In genomic region chr11:3091846-3092602, GRCh38 we compare ENCODE assay signal across 8 cellular contexts. TPM values are rescaled to one million over a fixed set of nuclear protein-coding genes. Genes with fewer than 3 reads are reported as not detected.
DNase-seq lines count a peak whose midpoint lies in the region; ATAC-seq and TF ChIP-seq lines count a peak whose summit lies in the region.

No MANE protein-coding gene starts in this region.

- H3K4me1 ChIP-seq in Loucy (ENCODE audit: insufficient read depth, low read length, poor library complexity, severe bottlenecking) (no peaks in the 10 kb centered on the region), heart right ventricle (peaks cover 0 to 40% (median 26%) of the 10 kb centered on the region in 9 donors)

- no peak overlapping the region for H2AFZ ChIP-seq in Loucy (ENCODE audit: low read length)
- H2AFZ ChIP-seq in SU-DHL-6 (ENCODE audit: low read depth, low read length, severe bottlenecking): no peak overlapping the region

- H3K9ac ChIP-seq in Loucy (ENCODE audit: low read depth, low read length, poor library complexity, severe bottlenecking) (no peak overlapping the region), SU-DHL-6 (ENCODE audit: low read length) (no peak overlapping the region)

- H3K27ac ChIP-seq in SU-DHL-6 (ENCODE audit: low read depth, low read length) (no peak overlapping the region), heart right ventricle (peak overlapping the region in 1 of 10 donors; percentile 18)

- DNase-seq in Ammon's horn (ENCODE audit: low spot score): peak; percentile 68
- peak; percentile 86 for DNase-seq in GM19238 (ENCODE audit: insufficient read length, low spot score)
- DNase-seq in activated naive CD4-positive, alpha-beta T cell treated with anti-CD3 and anti-CD28 coated beads, Interleukin-2, amount 50 U/mL, for 16 hours: peak; percentile 66
- peak; percentile 62 to 74 for DNase-seq in heart right ventricle
- peak; percentile 78 for DNase-seq in retina
- no peak for DNase-seq in posterior vena cava (ENCODE audit: low spot score)

- intact Hi-C loops in heart right ventricle (cut with DNase I) (loop anchor here (1.0 to 10.0 kb wide), 6 partner anchors 35 to 557 kb away; partner anchors contain the start of gene CARS1 (in 2 of the 10)), posterior vena cava (cut with DNase I) (loop anchor here (1.0 to 5.0 kb wide), 3 partner anchors 35 to 55 kb away; partner anchors contain the start of gene CARS1 (in 1 of the 2))

- no peaks in the 10 kb centered on the region; the same call in 1 of the 2 replicates for H3K36me3 ChIP-seq in Loucy (ENCODE audit: insufficient read depth, low read length)
- no peaks in the 10 kb centered on the region for H3K36me3 ChIP-seq in SU-DHL-6 (ENCODE audit: low read length)
- H3K36me3 ChIP-seq in heart right ventricle: peaks cover 0 to 68% (median 3%) of the 10 kb centered on the region in 9 donors

- H3K4me3 ChIP-seq in Loucy (ENCODE audit: low read length, poor library complexity, severe bottlenecking): no peak overlapping the region
- no peak overlapping the region for H3K4me3 ChIP-seq in SU-DHL-6 (ENCODE audit: insufficient read depth, low read length, poor library complexity, severe bottlenecking)
- H3K4me3 ChIP-seq in heart right ventricle: no peak overlapping the region

- H3K9me3 ChIP-seq in Loucy (ENCODE audit: insufficient read depth, low read depth, low read length) (no peaks in the 10 kb centered on the region), SU-DHL-6 (ENCODE audit: insufficient read depth, low read length) (no peaks in the 10 kb centered on the region), heart right ventricle (no peaks in the 10 kb centered on the region)

- peak; percentile 59 to 76 (median 68) for ATAC-seq in heart right ventricle

- no peaks in the 10 kb centered on the region for H4K20me1 ChIP-seq in Loucy (ENCODE audit: insufficient read depth, low read length, poor library complexity, severe bottlenecking)
- no peaks in the 10 kb centered on the region for H4K20me1 ChIP-seq in SU-DHL-6 (ENCODE audit: low read depth, low read length)

- H3K9me2 ChIP-seq in Loucy (replicated peaks; ENCODE audit: low read depth, low read length): no peaks in the 10 kb centered on the region
- no peaks in the 10 kb centered on the region for H3K9me2 ChIP-seq in SU-DHL-6 (replicated peaks; ENCODE audit: insufficient read depth, low read length)

- H3K79me2 ChIP-seq in Loucy (ENCODE audit: insufficient read depth, low read length) (no peaks in the 10 kb centered on the region), SU-DHL-6 (ENCODE audit: insufficient read depth, low read length) (no peaks in the 10 kb centered on the region)

- H3K27me3 ChIP-seq in Loucy (ENCODE audit: insufficient read depth, low read length, poor library complexity, severe bottlenecking): no peaks in the 10 kb centered on the region
- H3K27me3 ChIP-seq in SU-DHL-6 (ENCODE audit: low read length): no peaks in the 10 kb centered on the region
- H3K27me3 ChIP-seq in heart right ventricle: no peaks in the 10 kb centered on the region

- H3F3A ChIP-seq in Loucy (ENCODE audit: low read depth) (no peaks in the 10 kb centered on the region), SU-DHL-6 (ENCODE audit: insufficient read depth) (no peaks in the 10 kb centered on the region)

- peak; percentile 99 for TF ChIP-seq CTCF in Loucy (conservative IDR thresholded peaks at IDR 0.05; ENCODE audit: low read length)
- TF ChIP-seq CTCF in SU-DHL-6 (IDR thresholded peaks at IDR 0.05; ENCODE audit: insufficient read depth, low read length, poor library complexity, severe bottlenecking): peak; percentile 97
- TF ChIP-seq CTCF in heart right ventricle (IDR thresholded peaks at IDR 0.05): peak; percentile 97 to 100 (median 100)

- 46 to 48% methylated on average over 27 of the region's 27 CpGs for WGBS in heart right ventricle, 2 donors

- H3K4me2 ChIP-seq in Loucy (ENCODE audit: low read depth, low read length, poor library complexity, severe bottlenecking) (no peak overlapping the region), SU-DHL-6 (ENCODE audit: low read depth, low read length, poor library complexity, severe bottlenecking) (no peak overlapping the region)

RNA-seq across cellular contexts. Expression of gene CARS1, which starts 34.8 kb away (rescaled TPM):
- 10 to 100 TPM; 12.5 to 24.6 (median 15.9) TPM for total RNA-seq in heart right ventricle
- polyA plus RNA-seq in heart right ventricle: 10 to 100 TPM; 14.8 to 24.2 TPM
- 10 to 100 TPM; 44.2 to 60.6 TPM for total RNA-seq in posterior vena cava
